21 cellular contexts compared by ENCODE assay signal in the genomic region with DNA sequence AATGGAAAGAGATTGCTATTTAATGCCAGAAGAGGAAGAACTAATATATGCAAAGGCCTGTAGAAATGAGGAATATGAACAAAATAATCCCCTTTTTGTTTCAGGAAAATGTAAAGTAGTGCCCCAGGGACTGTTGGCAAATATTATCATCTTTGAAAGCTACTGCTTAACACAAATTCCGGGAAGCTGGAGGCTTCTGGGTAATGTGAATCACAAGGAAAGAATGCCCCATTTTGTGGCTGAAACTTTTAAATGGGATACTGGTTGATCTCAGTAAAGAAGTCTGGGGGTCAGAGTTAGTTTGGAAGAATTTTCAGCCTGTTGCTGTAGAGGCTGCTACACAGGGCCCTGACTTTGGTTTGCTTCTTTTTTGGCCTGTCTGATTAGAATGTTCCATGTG.
DNase-seq lines count a peak whose midpoint lies in the region; ATAC-seq and TF ChIP-seq lines count a peak whose summit lies in the region.
"Had no signal": no experiment of that assay in that cellular context is flagged by ENCODE, and none has a peak within 500 bp of the region (broad histone marks: within the 10 kb centered on the region; RNA-seq: fewer than 3 reads in every experiment).

No MANE protein-coding gene starts in this region.

- H3K9ac ChIP-seq in SK-N-SH (no peak overlapping the region), adipocyte (ENCODE audit: low read length) (peak overlapping the region; percentile 20)

- H3K4me1 ChIP-seq in SK-N-SH (ENCODE audit: control insufficient read depth in 1 of 2, insufficient read depth in 2 of 2, low read depth in 1 of 2, low read length in 1 of 2) = no peaks in the 10 kb centered on the region
- H3K4me1 ChIP-seq in adipocyte (ENCODE audit: control insufficient read depth, insufficient read depth, low read length) = peaks cover 11% of the 10 kb centered on the region
- peaks cover 7% of the 10 kb centered on the region for H3K4me1 ChIP-seq in vagina
- H3K4me1 ChIP-seq in Peyer's patch = no peaks in the 10 kb centered on the region
- H3K4me1 ChIP-seq: left ventricle myocardium inferior had no signal

- no peaks in the 10 kb centered on the region for H4K20me1 ChIP-seq in SK-N-SH (ENCODE audit: insufficient read depth)

- H3K4me1 Mint-ChIP-seq in T-cell = no peaks in the 10 kb centered on the region
- H3K4me1 Mint-ChIP-seq: stimulated activated effector memory CD8-positive, alpha-beta T cell treated with anti-CD3 and anti-CD28 coated beads, Interleukin-12 subunit alpha, Interleukin-12 subunit beta, amount 100 ng/mL, for 72 hours had no signal

- H3K4me3 Mint-ChIP-seq in T-cell = no peak overlapping the region
- H3K4me3 Mint-ChIP-seq: CD8-positive, alpha-beta T cell; dendritic cell treated with granulocyte-macrophage colony-stimulating factor and Interleukin-4, amounts not matched to agents 40 ng/mL and 50 ng/mL, for 4 days; H9; stimulated activated effector memory CD8-positive, alpha-beta T cell treated with anti-CD3 and anti-CD28 coated beads, Interleukin-12 subunit alpha, Interleukin-12 subunit beta, amount 100 ng/mL, for 72 hours; type B pancreatic cell had no signal

- H3K79me2 ChIP-seq in SK-N-SH (ENCODE audit: insufficient read depth) = no peaks in the 10 kb centered on the region

- ATAC-seq in SK-N-SH treated with all-trans-retinoic acid at 6 μM for 48 hours (no peak), T-cell (replicated peaks in 1 of 4) (no peak)
- ATAC-seq: CD8-positive, alpha-beta T cell; esophagus mucosa; stimulated activated effector memory CD8-positive, alpha-beta T cell treated with anti-CD3 and anti-CD28 coated beads, Interleukin-12 subunit alpha, Interleukin-12 subunit beta, amount 100 ng/mL, for 72 hours had no signal

- no peak for TF ChIP-seq POLR2A in vagina (IDR thresholded peaks at IDR 0.05)
- no peak for TF ChIP-seq POLR2A in Peyer's patch (IDR thresholded peaks at IDR 0.05)

- H3K36me3 ChIP-seq in SK-N-SH (replicated peaks in 1 of 2; ENCODE audit: control insufficient read depth in 1 of 2, insufficient read depth in 2 of 2, low read length in 1 of 2) = no peaks in the 10 kb centered on the region
- H3K36me3 ChIP-seq in adipocyte (ENCODE audit: control insufficient read depth, insufficient read depth, low read length, severe bottlenecking) = no peaks in the 10 kb centered on the region
- H3K36me3 ChIP-seq in vagina = no peaks in the 10 kb centered on the region
- H3K36me3 ChIP-seq in Peyer's patch = no peaks in the 10 kb centered on the region
- H3K36me3 ChIP-seq: left ventricle myocardium inferior had no signal

- 31% methylated on average over 1 of the region's 1 CpG for WGBS in SK-N-SH (ENCODE audit: low lambda C conversion rate)

- no peak for TF ChIP-seq EP300 in SK-N-SH (IDR thresholded peaks at IDR 0.05; ENCODE audit: borderline replicate concordance in 1 of 2, low read depth in 1 of 2, low read length in 1 of 2)

- peaks cover 4% of the 10 kb centered on the region for H3K36me3 Mint-ChIP-seq in T-cell
- H3K36me3 Mint-ChIP-seq: CD8-positive, alpha-beta T cell; stimulated activated effector memory CD8-positive, alpha-beta T cell treated with anti-CD3 and anti-CD28 coated beads, Interleukin-12 subunit alpha, Interleukin-12 subunit beta, amount 100 ng/mL, for 72 hours; type B pancreatic cell had no signal

- no peak for TF ChIP-seq CTCF in SK-N-SH (IDR thresholded peaks at IDR 0.05)
- TF ChIP-seq CTCF in vagina (IDR thresholded peaks at IDR 0.05) = no peak
- TF ChIP-seq CTCF in Peyer's patch (IDR thresholded peaks at IDR 0.05) = no peak

- H2AFZ ChIP-seq in SK-N-SH (ENCODE audit: low read depth) = peak overlapping the region; percentile 78

- intact Hi-C loops in vagina (cut with DNase I) = no loop called here

- H3K4me3 ChIP-seq in SK-N-SH (ENCODE audit: low read depth in 2 of 2, low read length in 1 of 2) (no peak overlapping the region), adipocyte (ENCODE audit: low read length) (no peak overlapping the region), vagina (no peak overlapping the region), Peyer's patch (no peak overlapping the region)
- H3K4me3 ChIP-seq: left ventricle myocardium inferior had no signal

- H3K9me3 ChIP-seq in SK-N-SH (peaks cover 3% of the 10 kb centered on the region; the same call in 1 of the 2 replicates), adipocyte (ENCODE audit: control insufficient read depth, low read length) (no peaks in the 10 kb centered on the region), vagina (no peaks in the 10 kb centered on the region), Peyer's patch (no peaks in the 10 kb centered on the region)

- no peak for TF ChIP-seq RAD21 in SK-N-SH (IDR thresholded peaks at IDR 0.05; ENCODE audit: low read length)

- POLR2A ChIA-PET in SK-N-SH (lab: Yijun Ruan, JAX) = no interaction called here
- POLR2A ChIA-PET in T-cell (lab: Charles Lee) = no interaction called here

- H3K4me2 ChIP-seq in SK-N-SH = no peak overlapping the region

- no peak overlapping the region for H3K27ac ChIP-seq in SK-N-SH (ENCODE audit: low read depth in 2 of 2, low read length in 1 of 2)
- peak overlapping the region; percentile 53 for H3K27ac ChIP-seq in vagina
- no peak overlapping the region for H3K27ac ChIP-seq in Peyer's patch
- H3K27ac ChIP-seq: 22Rv1, left ventricle myocardium inferior had no signal

- no peak overlapping the region for H3K27ac Mint-ChIP-seq in T-cell
- H3K27ac Mint-ChIP-seq: CD8-positive, alpha-beta T cell; dendritic cell treated with granulocyte-macrophage colony-stimulating factor and Interleukin-4, amounts not matched to agents 40 ng/mL and 50 ng/mL, for 4 days; H9; stimulated activated effector memory CD8-positive, alpha-beta T cell treated with anti-CD3 and anti-CD28 coated beads, Interleukin-12 subunit alpha, Interleukin-12 subunit beta, amount 100 ng/mL, for 72 hours; type B pancreatic cell had no signal

- no peaks in the 10 kb centered on the region for H3K9me3 Mint-ChIP-seq in T-cell
- H3K9me3 Mint-ChIP-seq: CD8-positive, alpha-beta T cell; stimulated activated effector memory CD8-positive, alpha-beta T cell treated with anti-CD3 and anti-CD28 coated beads, Interleukin-12 subunit alpha, Interleukin-12 subunit beta, amount 100 ng/mL, for 72 hours; type B pancreatic cell had no signal

- CTCF ChIA-PET in SK-N-SH (lab: Yijun Ruan, JAX) (no interaction called here), T-cell (lab: Charles Lee) (no interaction called here)

- no peaks in the 10 kb centered on the region for H3K27me3 ChIP-seq in SK-N-SH (ENCODE audit: insufficient read depth)
- H3K27me3 ChIP-seq in adipocyte (replicated peaks; ENCODE audit: control insufficient read depth, insufficient read depth, low read length) = no peaks in the 10 kb centered on the region
- no peaks in the 10 kb centered on the region for H3K27me3 ChIP-seq in vagina
- H3K27me3 ChIP-seq in Peyer's patch = no peaks in the 10 kb centered on the region

- H3K27me3 Mint-ChIP-seq in T-cell = no peaks in the 10 kb centered on the region
- H3K27me3 Mint-ChIP-seq: dendritic cell treated with granulocyte-macrophage colony-stimulating factor and Interleukin-4, amounts not matched to agents 40 ng/mL and 50 ng/mL, for 4 days; type B pancreatic cell had no signal

- DNase-seq in SK-N-SH = no peak
- peak; percentile 43 for DNase-seq in adipocyte (ENCODE audit: low read depth)
- DNase-seq in foreskin melanocyte = peak; percentile 96
- DNase-seq in vagina (ENCODE audit: extremely low spot score in 2 of 2) = no peak
- no peak for DNase-seq in Peyer's patch
- DNase-seq in T-cell = no peak
- DNase-seq in NCI-H187 treated with DMSO at 0.1 percent for 48 hours (lab: John Stamatoyannopoulos, UW) = no peak
- DNase-seq: activated CD4-positive, alpha-beta T cell treated with anti-CD3 and anti-CD28 coated beads for 48 hours; activated naive CD4-positive, alpha-beta T cell; CD8-positive, alpha-beta T cell; H9; left ventricle myocardium inferior; NCI-H2029; NCI-H524; T-helper 9 cell had no signal

- no peaks in the 10 kb centered on the region for H3F3A ChIP-seq in SK-N-SH (replicated peaks; ENCODE audit: insufficient read depth)

- H3K9me2 ChIP-seq in SK-N-SH = no peaks in the 10 kb centered on the region

TF ChIP-seq in SK-N-SH, 30 proteins besides CTCF, POLR2A, EP300 and RAD21:
- TF ChIP-seq RCOR1 (IDR thresholded peaks at IDR 0.05; ENCODE audit: low read length) (no peak), YY1 (IDR thresholded peaks at IDR 0.05; ENCODE audit: low read depth) (no peak), JUND (IDR thresholded peaks at IDR 0.05) (peak; percentile 33; the same call in 1 of the 2 replicates), TEAD4 (IDR thresholded peaks at IDR 0.05; ENCODE audit: borderline replicate concordance, insufficient read depth) (no peak), FOSL2 (IDR thresholded peaks at IDR 0.05; ENCODE audit: borderline replicate concordance, low read depth) (peak; percentile 32; the same call in 1 of the 2 replicates)
TF ChIP-seq in SK-N-SH: peak in this region for 2.

TF ChIP-seq in SK-N-SH treated with all-trans-retinoic acid at 6 μM for 48 hours, 23 proteins besides CTCF, POLR2A, EP300 and RAD21 (continues in another document):
- TF ChIP-seq CSDC2 (CRISPR knock-in tag; IDR thresholded peaks at IDR 0.05) = no peak
- TF ChIP-seq ZFP30 (CRISPR knock-in tag; IDR thresholded peaks at IDR 0.05) = no peak
- no peak for TF ChIP-seq ZC3H10 (CRISPR knock-in tag; IDR thresholded peaks at IDR 0.05)
- no peak for TF ChIP-seq GLIS3 (CRISPR knock-in tag; IDR thresholded peaks at IDR 0.05)
- no peak for TF ChIP-seq OSR1 (CRISPR knock-in tag; IDR thresholded peaks at IDR 0.05)
- no peak for TF ChIP-seq PPARA (CRISPR knock-in tag; IDR thresholded peaks at IDR 0.05; ENCODE audit: borderline replicate concordance)
- TF ChIP-seq ESRRG (CRISPR knock-in tag; IDR thresholded peaks at IDR 0.05) = no peak
- no peak for TF ChIP-seq TOX (CRISPR knock-in tag; IDR thresholded peaks at IDR 0.05; ENCODE audit: borderline replicate concordance)

Comparison
In these comparisons a context has a peak if more than half of its experiments do, and no peak if none do; other contexts are left out.
1. DNase-seq: peak in adipocyte (single experiment) and foreskin melanocyte (single experiment); none in SK-N-SH (single experiment), vagina (0 of 2), Peyer's patch (0 of 3), T-cell (0 of 34) and NCI-H187 treated with DMSO at 0.1 percent for 48 hours (single experiment).